ENCODE assay signal across 1 cellular context in genomic region chr2:204026294-204026693, GRCh38.
TF ChIP-seq lines count a peak whose summit lies in the region.

No MANE protein-coding gene starts in this region.

TF ChIP-seq in GM23338, 12 proteins besides CTCF, POLR2A, EP300 and RAD21 (continued from another document):
- TF ChIP-seq ZNF462 (CRISPR knock-in tag; IDR thresholded peaks at IDR 0.05) (no peak), NANOG (IDR thresholded peaks at IDR 0.05; ENCODE audit: borderline replicate concordance) (no peak), POLR2AphosphoS5 (IDR thresholded peaks at IDR 0.05; ENCODE audit: low read depth) (no peak), EZH2phosphoT487 (IDR thresholded peaks at IDR 0.05; ENCODE audit: unreplicated experiment) (no peak), STAT1 (IDR thresholded peaks at IDR 0.05; ENCODE audit: unreplicated experiment) (no peak), EZH2 (IDR thresholded peaks at IDR 0.05; ENCODE audit: low read depth, unreplicated experiment) (no peak), JUNB (IDR thresholded peaks at IDR 0.05; ENCODE audit: unreplicated experiment) (no peak), ZNF331 (CRISPR knock-in tag; IDR thresholded peaks at IDR 0.05; ENCODE audit: low read depth) (no peak), ZNF114 (CRISPR knock-in tag; IDR thresholded peaks at IDR 0.05) (no peak), CREB1 (CRISPR knock-in tag; IDR thresholded peaks at IDR 0.05; ENCODE audit: low read depth) (no peak)
TF ChIP-seq in GM23338: peak in this region for 0.
